In the genomic region with DNA sequence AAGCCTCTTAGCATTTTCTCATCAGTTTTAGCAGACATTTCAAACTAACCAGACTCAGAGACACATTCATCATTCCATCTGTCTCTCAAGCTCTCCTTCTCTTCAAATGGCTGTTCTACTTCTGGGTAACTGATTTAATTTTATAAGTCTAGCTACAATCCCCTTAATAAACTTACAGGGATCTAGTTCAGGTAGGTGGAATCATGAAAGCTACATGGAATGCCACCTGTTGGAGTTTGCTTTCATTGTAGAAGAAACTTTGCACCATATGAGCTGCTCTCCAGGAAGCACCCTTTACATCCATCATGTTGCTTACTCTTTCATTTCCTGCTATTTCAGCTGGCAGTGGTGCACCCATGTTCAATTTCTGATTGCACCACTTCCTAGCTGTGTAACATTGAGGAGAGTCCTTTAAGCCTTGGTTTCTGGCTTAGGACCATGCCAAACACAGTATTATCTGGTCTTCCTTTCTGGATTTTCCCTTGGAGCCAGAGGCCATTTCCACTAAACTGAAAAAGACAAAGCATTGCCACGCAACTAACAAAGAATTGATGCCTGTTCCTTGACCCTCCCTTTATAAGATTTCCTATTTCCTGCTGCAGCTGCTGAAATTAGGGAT, we compare ENCODE assay signal across 1 cellular context.
TF ChIP-seq lines count a peak whose summit lies in the region.

No MANE protein-coding gene starts in this region.

TF ChIP-seq in endothelial cell of umbilical vein, 7 proteins besides CTCF, POLR2A, EP300 and RAD21 (continued from another document):
- peak; percentile 86 for TF ChIP-seq GATA2 (IDR thresholded peaks at IDR 0.05; ENCODE audit: insufficient read depth, insufficient read length, low read depth, low read length)
- TF ChIP-seq FOS (IDR thresholded peaks at IDR 0.05; ENCODE audit: borderline replicate concordance, insufficient read depth, low read length) = peak; percentile 51
- TF ChIP-seq MYC (IDR thresholded peaks at IDR 0.05; ENCODE audit: low read depth, low read length) = no peak
- TF ChIP-seq POLR2AphosphoS5 (IDR thresholded peaks at IDR 0.05; ENCODE audit: insufficient read depth, low read depth, low read length) = peak; percentile 56
- TF ChIP-seq, protein P1, sequence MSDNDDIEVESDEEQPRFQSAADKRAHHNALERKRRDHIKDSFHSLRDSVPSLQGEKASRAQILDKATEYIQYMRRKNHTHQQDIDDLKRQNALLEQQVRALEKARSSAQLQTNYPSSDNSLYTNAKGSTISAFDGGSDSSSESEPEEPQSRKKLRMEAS (IDR thresholded peaks at IDR 0.05; ENCODE audit: insufficient read depth, insufficient read length) = no peak
- no peak for TF ChIP-seq EZH2 (IDR thresholded peaks at IDR 0.05; ENCODE audit: borderline replicate concordance, low read depth, low read length, severe bottlenecking)
